In genomic region chr1:13749543-13750307, GRCh38 we compare ENCODE assay signal across 8 cellular contexts. TPM values are rescaled to one million over a fixed set of nuclear protein-coding genes. Genes with fewer than 3 reads are reported as not detected.
DNase-seq lines count a peak whose midpoint lies in the region; ATAC-seq and TF ChIP-seq lines count a peak whose summit lies in the region.

No MANE protein-coding gene starts in this region.

- DNase-seq in T-helper 9 cell: peak; percentile 37
- DNase-seq in choroid plexus epithelial cell (ENCODE audit: low read depth): peak; percentile 52
- DNase-seq in lower leg skin (ENCODE audit: low spot score in 2 of 2): peak; percentile 40 to 94
- DNase-seq in stimulated activated CD8-positive, alpha-beta memory T cell treated with anti-CD3 and anti-CD28 coated beads, Interleukin-15, amount 100 ng/mL, for 24 hours (ENCODE audit: low read depth): peak; percentile 29
- DNase-seq in NCI-H1048 (lab: John Stamatoyannopoulos, UW): no peak

- H3K27me3 ChIP-seq in BLaER1: no peaks in the 10 kb centered on the region

- TF ChIP-seq CTCF in choroid plexus epithelial cell (conservative IDR thresholded peaks at IDR 0.05; ENCODE audit: low read depth, low read length) (no peak), lower leg skin (IDR thresholded peaks at IDR 0.05) (no peak)

- peak; percentile 21 for ATAC-seq in GM19438 (IDR thresholded peaks at IDR 0.05; ENCODE audit: low read depth, unreplicated experiment)
- peak; percentile 26 for ATAC-seq in HG03521 (IDR thresholded peaks at IDR 0.05; ENCODE audit: unreplicated experiment)

- H3K4me1 ChIP-seq in BLaER1: peaks cover 55% of the 10 kb centered on the region

- peak overlapping the region; percentile 89 for H3K27ac ChIP-seq in BLaER1

- intact Hi-C loops in lower leg skin (cut with DNase I; ENCODE audit: low total_unique reads): no loop called here

- H3K9ac ChIP-seq in BLaER1: peak overlapping the region; percentile 93

- H3K36me3 ChIP-seq in BLaER1: peaks cover 45% of the 10 kb centered on the region

- 1 to 2% methylated on average over 39 to 45 of the region's 81 CpGs for WGBS in lower leg skin, 2 donors

- peak overlapping the region; percentile 80 for H3K4me2 ChIP-seq in BLaER1

- H3K9me3 ChIP-seq in BLaER1: no peaks in the 10 kb centered on the region

- TF ChIP-seq POLR2A in lower leg skin (IDR thresholded peaks at IDR 0.05): no peak

- peaks cover 54% of the 10 kb centered on the region for H4K20me1 ChIP-seq in BLaER1

- H3K4me3 ChIP-seq in BLaER1: peak overlapping the region; percentile 92
- H3K4me3 ChIP-seq in choroid plexus epithelial cell (ENCODE audit: low read depth, low read length): peak overlapping the region; percentile 88
- H3K4me3 ChIP-seq in lower leg skin (ENCODE audit: low read depth, poor library complexity, severe bottlenecking): peak overlapping the region; percentile 92

RNA-seq across cellular contexts. Expression of gene PRDM2, which starts 49.7 kb away (rescaled TPM):
- total RNA-seq in lower leg skin: 10 to 100 TPM; 34.7 to 69.9 (median 41.8) TPM
